ENCODE assay signal across 25 cellular contexts in the genomic region with DNA sequence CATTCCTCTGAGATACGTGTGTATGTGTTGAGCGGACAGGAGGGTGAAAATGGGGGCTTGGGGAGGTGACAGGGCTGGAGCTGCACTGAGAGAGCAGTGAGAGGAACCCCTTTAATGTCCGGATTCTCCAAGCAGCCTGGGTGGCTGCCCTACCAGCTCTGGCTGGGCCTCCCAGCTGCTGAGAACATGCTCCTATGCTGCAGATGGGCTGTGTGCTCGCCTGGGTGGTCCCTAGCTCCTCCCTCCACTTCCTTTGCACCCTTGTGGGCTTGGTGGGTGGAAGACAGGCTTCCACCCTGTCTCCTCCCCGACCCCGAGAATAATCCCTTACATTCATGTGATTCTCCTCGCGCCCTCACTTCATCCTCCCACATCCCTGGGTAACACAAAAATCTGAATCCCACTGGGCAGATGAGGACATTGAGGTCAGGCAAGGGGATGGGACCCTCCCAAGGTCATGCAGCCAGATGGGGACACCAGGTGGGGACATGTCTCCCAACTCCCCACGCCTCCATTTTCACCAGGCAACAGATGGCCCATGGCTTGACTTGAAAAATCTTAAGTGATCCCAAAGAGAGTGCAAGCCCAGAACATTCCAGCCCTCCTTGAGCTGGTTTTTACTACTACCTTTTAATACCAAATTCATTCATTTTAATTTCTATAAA. TPM values are rescaled to one million over a fixed set of nuclear protein-coding genes. Genes with fewer than 3 reads are reported as not detected.
DNase-seq lines count a peak whose midpoint lies in the region; ATAC-seq and TF ChIP-seq lines count a peak whose summit lies in the region.
"Had no signal": no experiment of that assay in that cellular context is flagged by ENCODE, and none has a peak within 500 bp of the region (broad histone marks: within the 10 kb centered on the region; RNA-seq: fewer than 3 reads in every experiment).

No MANE protein-coding gene starts in this region.

- H3K9me3 ChIP-seq in DND-41 (ENCODE audit: insufficient read depth, low read length, severe bottlenecking) (no peaks in the 10 kb centered on the region), Panc1 (ENCODE audit: control insufficient read depth, insufficient read depth, low read depth, low read length) (no peaks in the 10 kb centered on the region), neuronal stem cell (replicated peaks in 1 of 2; ENCODE audit: control insufficient read depth in 2 of 2, insufficient read depth in 1 of 2, low read depth in 1 of 2, low read length in 2 of 2) (no peaks in the 10 kb centered on the region)
- H3K9me3 ChIP-seq: Caco-2, HAP-1, SJSA1 had no signal

- no peak overlapping the region for H2AK5ac ChIP-seq in neuronal stem cell (ENCODE audit: low read depth, low read length)

- peaks cover 1% of the 10 kb centered on the region for H3K79me2 ChIP-seq in DND-41 (ENCODE audit: insufficient read depth, low read length)

- ATAC-seq in DND-41 (ENCODE audit: insufficient read depth, low read depth) (no peak), Panc1 (no peak), GM18520 (IDR thresholded peaks at IDR 0.05; ENCODE audit: unreplicated experiment) (no peak), HG03039 (IDR thresholded peaks at IDR 0.05; ENCODE audit: unreplicated experiment) (no peak)

- no TSS peak for BruUV-seq in Panc1 (replicated peaks; lab: Mats Ljungman, UMichigan)

- H3K9ac ChIP-seq in DND-41 (ENCODE audit: low read depth, low read length) (no peak overlapping the region), neuronal stem cell (ENCODE audit: low read depth, low read length, poor library complexity) (no peak overlapping the region)

- no peaks in the 10 kb centered on the region for H4K20me1 ChIP-seq in DND-41 (ENCODE audit: insufficient read depth, low read length)

- H2BK15ac ChIP-seq in neuronal stem cell (ENCODE audit: low read length) = peak overlapping the region; percentile 50

- H2AFZ ChIP-seq in DND-41 (ENCODE audit: low read depth, low read length) (no peak overlapping the region), neuronal stem cell (ENCODE audit: low read length) (no peak overlapping the region)

- intact Hi-C loops in Panc1 (cut with micrococcal nuclease; ENCODE audit: unreplicated experiment) = loop anchor here (10.0 kb wide), 1 partner anchor 138 kb away; no protein-coding TSS in a partner anchor

- no CpG with 5 or more reads among the region's 9 CpGs for WGBS in neuronal stem cell (ENCODE audit: extremely low coverage in 2 of 2, insufficient read length in 2 of 2, insufficient replicate concordance in 1 of 2), 2 donors

- POLR2A ChIA-PET in Panc1 (lab: Charles Lee) = interaction anchor here (0.5 to 0.6 kb wide), 2 partner anchors 142 to 222 kb away, joined by 3 to 6 read pairs; no protein-coding TSS in a partner anchor

- H3K36me3 ChIP-seq in DND-41 (ENCODE audit: insufficient read depth, low read length) (no peaks in the 10 kb centered on the region; the same call in 1 of the 2 replicates), Panc1 (ENCODE audit: control insufficient read depth, insufficient read depth, low read length) (no peaks in the 10 kb centered on the region), neuronal stem cell (replicated peaks in 1 of 2; ENCODE audit: control insufficient read depth in 2 of 2, insufficient read depth in 2 of 2, low read length in 2 of 2) (no peaks in the 10 kb centered on the region)

- H3K4ac ChIP-seq in neuronal stem cell (ENCODE audit: low read length) = no peak overlapping the region

- no peak overlapping the region for H3K18ac ChIP-seq in neuronal stem cell (ENCODE audit: low read length)

- peak overlapping the region; percentile 25 for H4K8ac ChIP-seq in neuronal stem cell (ENCODE audit: low read depth, low read length)

- H3K4me3 ChIP-seq in DND-41 (ENCODE audit: low read depth in 1 of 2, low read length in 2 of 2) = no peak overlapping the region
- H3K4me3 ChIP-seq in Panc1 (ENCODE audit: low read depth in 2 of 2, low read length in 2 of 2) = no peak overlapping the region
- no peak overlapping the region for H3K4me3 ChIP-seq in neuronal stem cell (ENCODE audit: low read length in 2 of 2)
- H3K4me3 ChIP-seq: HAP-1, SJSA1 had no signal

- peak; percentile 22 for DNase-seq in DND-41
- DNase-seq in NCI-H2171 treated with DMSO at 0.1 percent for 48 hours (lab: John Stamatoyannopoulos, UW) = peak; percentile 89
- DNase-seq in Panc1 (ENCODE audit: low read depth, low spot score) = no peak
- no peak for DNase-seq in neuronal stem cell (ENCODE audit: low spot score)
- no peak for DNase-seq in NK-92 treated with Interleukin-12 subunit alpha and Interleukin-12 subunit beta, amount 100 ng/mL, for 24 hours (lab: John Stamatoyannopoulos, UW)
- no peak for DNase-seq in ACHN
- DNase-seq: Caco-2; CD4-positive, alpha-beta memory T cell; DMS153; Karpas-422; MV-4-11; NCI-H1105 treated with DMSO at 0.1 percent for 48 hours; NCI-H187; NCI-H2107; T-helper 1 cell; T-helper 9 cell had no signal

- H2BK12ac ChIP-seq in neuronal stem cell (ENCODE audit: low read length) = no peak overlapping the region

- H3K27ac ChIP-seq in DND-41 (ENCODE audit: low read length) (no peak overlapping the region), Panc1 (ENCODE audit: low read length) (peak overlapping the region; percentile 39; the same call in 1 of the 2 replicates), neuronal stem cell (replicated peaks; ENCODE audit: low read length) (no peak overlapping the region)
- H3K27ac ChIP-seq: SJSA1 had no signal

- in situ Hi-C loops in Panc1 (cut with HindIII; ENCODE audit: low pct_unique_long_range_greater_than_20kb, low sequenced_read_pairs) (no loop called here), ACHN (cut with HindIII; ENCODE audit: low pct_ligation_motif_present, low pct_unique_long_range_greater_than_20kb, low sequenced_read_pairs) (no loop called here)

- H3K27me3 ChIP-seq in DND-41 (ENCODE audit: insufficient read depth, low read length, poor library complexity) = peaks cover 16% of the 10 kb centered on the region
- no peaks in the 10 kb centered on the region for H3K27me3 ChIP-seq in Panc1 (ENCODE audit: control insufficient read depth, insufficient read depth, low read length)
- H3K27me3 ChIP-seq in neuronal stem cell (ENCODE audit: control insufficient read depth in 3 of 3, insufficient read depth in 3 of 3, low read depth in 1 of 3, low read length in 3 of 3) = peaks cover 0 to 27% (median 0%) of the 10 kb centered on the region in 3 experiments

- CTCF ChIA-PET in Panc1 (lab: Charles Lee) = interaction anchor here (0.6 to 1.1 kb wide), 2 partner anchors 104 to 134 kb away, joined by 3 to 6 read pairs; no protein-coding TSS in a partner anchor

- no peak for TF ChIP-seq CTCF in DND-41 (IDR thresholded peaks at IDR 0.05; ENCODE audit: borderline replicate concordance, extremely low read depth, low read length, poor library complexity, severe bottlenecking)
- no peak for TF ChIP-seq CTCF in Panc1 (IDR thresholded peaks at IDR 0.05)

- H2BK120ac ChIP-seq in neuronal stem cell (ENCODE audit: low read depth, low read length) = no peak overlapping the region

- no peak overlapping the region for H2BK5ac ChIP-seq in neuronal stem cell (ENCODE audit: low read length)

- no peak overlapping the region for H3K14ac ChIP-seq in neuronal stem cell (ENCODE audit: low read length)

- H3K79me1 ChIP-seq in neuronal stem cell (ENCODE audit: low read depth, low read length) = no peaks in the 10 kb centered on the region

- peak overlapping the region; percentile 6 for H3K23ac ChIP-seq in neuronal stem cell (ENCODE audit: low read depth, low read length, poor library complexity)

- H3K4me1 ChIP-seq in DND-41 (ENCODE audit: insufficient read depth, low read length) (peaks cover 4% of the 10 kb centered on the region), Panc1 (ENCODE audit: control insufficient read depth, insufficient read depth, low read length) (0 out of 2 replicates have a peak, but pooled peaks cover 4% of the 10 kb centered on the region), neuronal stem cell (ENCODE audit: control insufficient read depth in 2 of 2, insufficient read depth in 1 of 2, low read depth in 1 of 2, low read length in 2 of 2) (no peaks in the 10 kb centered on the region)
- H3K4me1 ChIP-seq: Caco-2, HAP-1 had no signal

- H4K91ac ChIP-seq in neuronal stem cell (ENCODE audit: low read depth, low read length, poor library complexity) = no peak overlapping the region

- no peak overlapping the region for H3K4me2 ChIP-seq in DND-41 (ENCODE audit: insufficient read depth, low read length)
- no peak overlapping the region for H3K4me2 ChIP-seq in neuronal stem cell (ENCODE audit: insufficient read depth, low read length, poor library complexity, severe bottlenecking)

RNA-seq across cellular contexts. Expression of a gene that starts 4.8 kb away (rescaled TPM):
- 48.2 TPM for total RNA-seq in Panc1 (2021; ENCODE audit: unreplicated experiment)
- polyA plus RNA-seq in Panc1 (2012; ENCODE audit: insufficient read length) = 43.6 TPM
- 20.2 TPM for polyA plus RNA-seq in neuronal stem cell (2013, experiment 1 of 2)
- 20.3 TPM for polyA plus RNA-seq in neuronal stem cell (2013, experiment 2 of 2)

RNA-seq across cellular contexts. Expression of a gene that starts 11.3 kb away (rescaled TPM):
- total RNA-seq in Panc1 (2021; ENCODE audit: unreplicated experiment) = 6.2 TPM
- polyA plus RNA-seq in Panc1 (2012; ENCODE audit: insufficient read length) = 2.8 TPM
- polyA plus RNA-seq in neuronal stem cell (2013, experiment 1 of 2) = 0.06 TPM
- 0.07 TPM for polyA plus RNA-seq in neuronal stem cell (2013, experiment 2 of 2)
- total RNA-seq: A673; Caco-2; CD4-positive, alpha-beta memory T cell; OCI-LY7; SJSA1 had no signal
- polyA plus RNA-seq: CD4-positive, alpha-beta memory T cell; IgD-negative memory B cell had no signal

RNA-seq across cellular contexts. Expression of a gene that starts 53.5 kb away (rescaled TPM):
- 45.4 TPM for total RNA-seq in Panc1 (2021; ENCODE audit: unreplicated experiment)
- 25.5 TPM for polyA plus RNA-seq in Panc1 (2012; ENCODE audit: insufficient read length)
- 1.4 TPM for polyA plus RNA-seq in neuronal stem cell (2013, experiment 1 of 2)
- 1.2 TPM for polyA plus RNA-seq in neuronal stem cell (2013, experiment 2 of 2)
- total RNA-seq: A673; CD4-positive, alpha-beta memory T cell; M059J; SJSA1 had no signal
- polyA plus RNA-seq: BJ; CD4-positive, alpha-beta memory T cell; IgD-negative memory B cell had no signal

Comparison
In these comparisons a context has a peak if more than half of its experiments do, and no peak if none do; other contexts are left out.
1. DNase-seq: peak in DND-41 (single experiment) and NCI-H2171 treated with DMSO at 0.1 percent for 48 hours (single experiment); none in Panc1 (single experiment), neuronal stem cell (single experiment), NK-92 treated with Interleukin-12 subunit alpha and Interleukin-12 subunit beta, amount 100 ng/mL, for 24 hours (single experiment) and ACHN (single experiment).